26 cellular contexts compared by ENCODE assay signal in genomic region chr4:75126058-75126457, GRCh38.
DNase-seq lines count a peak whose midpoint lies in the region; ATAC-seq and TF ChIP-seq lines count a peak whose summit lies in the region.
"Had no signal": no experiment of that assay in that cellular context is flagged by ENCODE, and none has a peak within 500 bp of the region (broad histone marks: within the 10 kb centered on the region; RNA-seq: fewer than 3 reads in every experiment).

No MANE protein-coding gene starts in this region.

- H3K4me1 ChIP-seq in ES-I3 (ENCODE audit: insufficient read depth, low read length): peaks cover 10% of the 10 kb centered on the region
- H3K4me1 ChIP-seq in HUES6 (ENCODE audit: control insufficient read depth, insufficient read depth, low read length): peaks cover 6% of the 10 kb centered on the region
- peaks cover 0 to 3% of the 10 kb centered on the region in 2 donors for H3K4me1 ChIP-seq in mucosa of rectum (ENCODE audit: control insufficient read depth in 2 of 2, insufficient read depth in 2 of 2, low read length in 2 of 2)
- H3K4me1 ChIP-seq: heart left ventricle, left ventricle myocardium inferior, SJSA1, transverse colon had no signal

- H3K9me3 ChIP-seq in ES-I3 (ENCODE audit: control insufficient read depth, insufficient read depth, low read length) (no peaks in the 10 kb centered on the region; the same call in 1 of the 2 replicates), HUES6 (ENCODE audit: control insufficient read depth, insufficient read depth, low read depth, low read length) (no peaks in the 10 kb centered on the region), mucosa of rectum (ENCODE audit: control insufficient read depth in 2 of 2, low read length in 2 of 2) (no peaks in the 10 kb centered on the region)
- H3K9me3 ChIP-seq: heart left ventricle, left ventricle myocardium inferior, SJSA1, transverse colon had no signal

- H3K27me3 ChIP-seq in HUES6 (ENCODE audit: control insufficient read depth, insufficient read depth, low read length) (no peaks in the 10 kb centered on the region), mucosa of rectum (ENCODE audit: control insufficient read depth in 2 of 2, insufficient read depth in 2 of 2, low read length in 2 of 2) (no peaks in the 10 kb centered on the region)
- H3K27me3 ChIP-seq: dorsolateral prefrontal cortex, heart left ventricle, SJSA1, transverse colon had no signal

- ATAC-seq in GM18519 (IDR thresholded peaks at IDR 0.05; ENCODE audit: low FRiP score, unreplicated experiment): no peak
- no peak for ATAC-seq in HG03342 (IDR thresholded peaks at IDR 0.05; ENCODE audit: unreplicated experiment)
- no peak for ATAC-seq in HG02642 (IDR thresholded peaks at IDR 0.05; ENCODE audit: poor library complexity, unreplicated experiment)
- ATAC-seq: heart left ventricle, sciatic nerve, T-cell had no signal

- H3K36me3 ChIP-seq in ES-I3 (ENCODE audit: insufficient read depth, low read length): no peaks in the 10 kb centered on the region
- peaks cover 5% of the 10 kb centered on the region; the same call in 1 of the 2 replicates for H3K36me3 ChIP-seq in HUES6 (ENCODE audit: control insufficient read depth, insufficient read depth, low read length)
- no peaks in the 10 kb centered on the region for H3K36me3 ChIP-seq in mucosa of rectum (ENCODE audit: control insufficient read depth in 2 of 2, insufficient read depth in 2 of 2, low read length in 2 of 2)
- H3K36me3 ChIP-seq: heart left ventricle, left ventricle myocardium inferior, SJSA1, transverse colon had no signal

- H3K9ac ChIP-seq in ES-I3 (ENCODE audit: low read depth, low read length) (peak overlapping the region; percentile 64), HUES6 (ENCODE audit: low read length) (no peak overlapping the region), mucosa of rectum (ENCODE audit: low read depth in 1 of 2, low read length in 2 of 2) (peak overlapping the region in 1 of 2 donors; percentile 35)

- peak overlapping the region; percentile 29; the same call in 1 of the 2 replicates for H3K27ac ChIP-seq in HUES6 (ENCODE audit: low read depth, low read length)
- peak overlapping the region in 1 of 2 donors; percentile 43 for H3K27ac ChIP-seq in mucosa of rectum (ENCODE audit: low read depth in 2 of 2, low read length in 2 of 2)
- H3K27ac ChIP-seq: dorsolateral prefrontal cortex, heart left ventricle, left ventricle myocardium inferior, SJSA1 had no signal

- no peak for DNase-seq in epithelial cell of esophagus (ENCODE audit: low read depth)
- DNase-seq in epidermal melanocyte (ENCODE audit: insufficient read length, low spot score): no peak
- DNase-seq: activated CD4-positive, alpha-beta memory T cell treated with anti-CD3 and anti-CD28 coated beads, Interleukin-2, amount 10 ng/mL, durations not matched to agents 7 days and 5 days; activated CD4-positive, CD25-positive, alpha-beta regulatory T cell treated with anti-CD3 and anti-CD28 coated beads, Interleukin-2, amount 50 U/mL, for 72 hours; activated effector memory CD4-positive, alpha-beta T cell treated with Interleukin-2 at 50 U/mL for 16 hours; activated naive CD8-positive, alpha-beta T cell treated with anti-CD3 and anti-CD28 coated beads, Interleukin-2, amount 10 ng/mL, durations not matched to agents 7 days and 5 days; CD8-positive, alpha-beta memory T cell; cerebellar nuclear complex; dorsolateral prefrontal cortex; heart left ventricle; HFFc6; left ventricle myocardium inferior; midbrain; MM.1S; NCI-H2081 treated with DMSO at 0.1 percent for 48 hours; stimulated activated CD4-positive, alpha-beta T cell treated with anti-CD3 and anti-CD28 coated beads, Interleukin-15, amount 100 ng/mL, for 24 hours; T-cell; transverse colon had no signal

- H3K4me3 ChIP-seq in HUES6 (ENCODE audit: low read depth, low read length) (peak overlapping the region; percentile 63; the same call in 1 of the 2 replicates), epithelial cell of esophagus (ENCODE audit: low read length) (peak overlapping the region; percentile 34), mucosa of rectum (ENCODE audit: low read length in 2 of 2) (peak overlapping the region; percentile 56 to 63)
- H3K4me3 ChIP-seq: dorsolateral prefrontal cortex, heart left ventricle, left ventricle myocardium inferior, SJSA1 had no signal

- no peak for TF ChIP-seq CTCF in epithelial cell of esophagus (IDR thresholded peaks at IDR 0.05; ENCODE audit: insufficient read depth, low read depth, low read length, missing control alignments)
